Comparison of ENCODE assay signal across 23 cellular contexts in genomic region chr11:15591112-15591537, GRCh38.
A peak's percentile ranks its signal among the peaks of the same experiment; 100 is the strongest.
DNase-seq lines count a peak whose midpoint lies in the region; ATAC-seq and TF ChIP-seq lines count a peak whose summit lies in the region.
"Had no signal": no experiment of that assay in that cellular context is flagged by ENCODE, and none has a peak within 500 bp of the region (broad histone marks: within the 10 kb centered on the region; RNA-seq: fewer than 3 reads in every experiment).

No MANE protein-coding gene starts in this region.

- H3K27me3 ChIP-seq in left ventricle myocardium inferior (ENCODE audit: low read depth): no peaks in the 10 kb centered on the region
- no peaks in the 10 kb centered on the region for H3K27me3 ChIP-seq in body of pancreas
- no peaks in the 10 kb centered on the region for H3K27me3 ChIP-seq in right lobe of liver
- H3K27me3 ChIP-seq in neuronal stem cell (ENCODE audit: control insufficient read depth in 3 of 3, insufficient read depth in 3 of 3, low read depth in 1 of 3, low read length in 3 of 3): no peaks in the 10 kb centered on the region
- no peaks in the 10 kb centered on the region for H3K27me3 ChIP-seq in H9 (ENCODE audit: insufficient read depth, low read length)
- H3K27me3 ChIP-seq: BLaER1, Peyer's patch had no signal

- no peak overlapping the region for H3K9ac ChIP-seq in neuronal stem cell (ENCODE audit: low read depth, low read length, poor library complexity)
- no peak overlapping the region for H3K9ac ChIP-seq in H9 (ENCODE audit: extremely low read depth, insufficient read length, low read length)
- H3K9ac ChIP-seq: BLaER1, KMS-11 had no signal

- H2BK5ac ChIP-seq in neuronal stem cell (ENCODE audit: low read length) (no peak overlapping the region), H9 (ENCODE audit: insufficient read length, low read length) (no peak overlapping the region)

- H3K4ac ChIP-seq in neuronal stem cell (ENCODE audit: low read length): no peak overlapping the region
- no peak overlapping the region for H3K4ac ChIP-seq in H9 (ENCODE audit: low read depth, low read length)

- H3K9me3 Mint-ChIP-seq in H9: peaks cover 0 to 4% of the 10 kb centered on the region in 2 experiments; a peak in 2 of 5 replicates
- H3K9me3 Mint-ChIP-seq: CD4-positive, alpha-beta T cell had no signal

- H2AFZ ChIP-seq in neuronal stem cell (ENCODE audit: low read length) (no peak overlapping the region), H9 (ENCODE audit: low read length) (no peak overlapping the region)

- H3K4me3 ChIP-seq in left ventricle myocardium inferior: no peak overlapping the region
- H3K4me3 ChIP-seq in body of pancreas: no peak overlapping the region
- no peak overlapping the region for H3K4me3 ChIP-seq in right lobe of liver
- H3K4me3 ChIP-seq in neuronal stem cell (ENCODE audit: low read length in 2 of 2): peak overlapping the region in 1 of 2 donors; percentile 28
- H3K4me3 ChIP-seq: BLaER1, Peyer's patch had no signal

- H3K36me3 Mint-ChIP-seq in H9 (ENCODE audit: insufficient read depth in 1 of 3, low read depth in 3 of 3): peaks cover 0 to 4% (median 4%) of the 10 kb centered on the region in 3 experiments; a peak in 5 of 7 replicates

- H3K4me3 Mint-ChIP-seq in H9: no peak overlapping the region
- H3K4me3 Mint-ChIP-seq: CD4-positive, alpha-beta T cell had no signal

- H4K91ac ChIP-seq in neuronal stem cell (ENCODE audit: low read depth, low read length, poor library complexity) (no peak overlapping the region), H9 (ENCODE audit: insufficient read length, low read depth, low read length) (no peak overlapping the region)

- 49 to 62% methylated on average over 5 of the region's 5 CpGs for WGBS in body of pancreas, 2 donors
- WGBS in right lobe of liver (ENCODE audit: insufficient coverage, low coverage, low lambda C conversion rate, missing lambda C conversion rate): 50% methylated on average over 1 of the region's 5 CpGs
- WGBS in neuronal stem cell (ENCODE audit: extremely low coverage in 2 of 2, insufficient read length in 2 of 2, insufficient replicate concordance in 1 of 2), 2 donors: no CpG with 5 or more reads among the region's 5 CpGs
- WGBS in H9 (ENCODE audit: extremely low coverage, insufficient read length, low lambda C conversion rate): no CpG with 5 or more reads among the region's 5 CpGs

- no peak overlapping the region for H3K23ac ChIP-seq in neuronal stem cell (ENCODE audit: low read depth, low read length, poor library complexity)
- H3K23ac ChIP-seq in H9 (ENCODE audit: insufficient read length, low read depth, low read length): no peak overlapping the region

- intact Hi-C loops in Right ventricle myocardium inferior (cut with DNase I) (no loop called here), left ventricle myocardium inferior (cut with micrococcal nuclease) (no loop called here), body of pancreas (cut with DNase I) (no loop called here), right lobe of liver (cut with DNase I) (no loop called here)

- H3K23me2 ChIP-seq in H9 (ENCODE audit: insufficient read length, low read depth, low read length, poor library complexity, severe bottlenecking): no peaks in the 10 kb centered on the region

- no peak overlapping the region for H3K14ac ChIP-seq in neuronal stem cell (ENCODE audit: low read length)
- no peak overlapping the region; the same call in 1 of the 2 replicates for H3K14ac ChIP-seq in H9 (ENCODE audit: insufficient read depth, low read length)

- no peaks in the 10 kb centered on the region for H4K20me1 ChIP-seq in H9 (ENCODE audit: control insufficient read depth, insufficient read depth, insufficient read length)
- H4K20me1 ChIP-seq: BLaER1 had no signal

- H3K56ac ChIP-seq in H9 (ENCODE audit: insufficient read length, low read depth, low read length): no peak overlapping the region

- H3K4me2 ChIP-seq in neuronal stem cell (ENCODE audit: insufficient read depth, low read length, poor library complexity, severe bottlenecking) (no peak overlapping the region), H9 (ENCODE audit: insufficient read depth, insufficient read length, low read length) (no peak overlapping the region)
- H3K4me2 ChIP-seq: BLaER1, KMS-11 had no signal

- no peak overlapping the region for H2BK12ac ChIP-seq in neuronal stem cell (ENCODE audit: low read length)
- H2BK12ac ChIP-seq in H9 (ENCODE audit: insufficient read length, low read depth, low read length): no peak overlapping the region

- H2AK5ac ChIP-seq in neuronal stem cell (ENCODE audit: low read depth, low read length) (no peak overlapping the region), H9 (ENCODE audit: insufficient read length, low read length) (no peak overlapping the region)

- H3K79me2 ChIP-seq in H9 (ENCODE audit: insufficient read depth, low read length): no peaks in the 10 kb centered on the region

- DNase-seq in Right ventricle myocardium inferior (ENCODE audit: missing footprints): no peak
- no peak for DNase-seq in left ventricle myocardium inferior
- DNase-seq in body of pancreas: no peak
- no peak for DNase-seq in right lobe of liver
- no peak for DNase-seq in neuronal stem cell (ENCODE audit: low spot score)
- DNase-seq in NCI-H82 treated with DMSO at 0.1 percent for 48 hours (lab: John Stamatoyannopoulos, UW; ENCODE audit: unreplicated experiment): no peak
- no peak for DNase-seq in H9
- DNase-seq: ACHN; CD4-positive, alpha-beta T cell; COR-L47; DMS79; IMR-90; NCI-H1092 treated with DMSO at 0.1 percent for 48 hours; NCI-H1436 treated with DMSO at 0.1 percent for 48 hours; NCI-H1930; NCI-H226; NCI-H510A treated with DMSO at 0.1 percent for 48 hours; NCI-H774; Peyer's patch had no signal

- peak; percentile 76 for ATAC-seq in Right ventricle myocardium inferior
- peak; percentile 24 for ATAC-seq in body of pancreas
- peak in 3 of 4 donors; percentile 46 to 56 (median 56) for ATAC-seq in right lobe of liver
- no peak for ATAC-seq in HG02973 (IDR thresholded peaks at IDR 0.05; ENCODE audit: unreplicated experiment)

- no peak overlapping the region for H2BK20ac ChIP-seq in H9 (ENCODE audit: low read depth, low read length, poor library complexity, severe bottlenecking)

- H3K27ac Mint-ChIP-seq in H9: no peak overlapping the region
- H3K27ac Mint-ChIP-seq: CD4-positive, alpha-beta T cell had no signal

- TF ChIP-seq POLR2A in body of pancreas (IDR thresholded peaks at IDR 0.05) (no peak), right lobe of liver (IDR thresholded peaks at IDR 0.05) (no peak)

- no peak overlapping the region for H2BK15ac ChIP-seq in neuronal stem cell (ENCODE audit: low read length)
- H2BK15ac ChIP-seq in H9 (ENCODE audit: low read depth, low read length): no peak overlapping the region

- H3K9me3 ChIP-seq in left ventricle myocardium inferior (replicated peaks) (no peaks in the 10 kb centered on the region), body of pancreas (no peaks in the 10 kb centered on the region), right lobe of liver (no peaks in the 10 kb centered on the region), neuronal stem cell (replicated peaks in 1 of 2; ENCODE audit: control insufficient read depth in 2 of 2, insufficient read depth in 1 of 2, low read depth in 1 of 2, low read length in 2 of 2) (peaks cover 0 to 6% of the 10 kb centered on the region in 2 donors), H9 (ENCODE audit: control insufficient read depth, low read depth, low read length) (no peaks in the 10 kb centered on the region)
- H3K9me3 ChIP-seq: BLaER1, Peyer's patch had no signal

- peaks cover 8 to 12% of the 10 kb centered on the region in 2 experiments for H3K4me1 Mint-ChIP-seq in H9

- H3K4me1 ChIP-seq in left ventricle myocardium inferior (peaks cover 35% of the 10 kb centered on the region), body of pancreas (no peaks in the 10 kb centered on the region), right lobe of liver (no peaks in the 10 kb centered on the region), neuronal stem cell (ENCODE audit: control insufficient read depth in 2 of 2, insufficient read depth in 1 of 2, low read depth in 1 of 2, low read length in 2 of 2) (no peaks in the 10 kb centered on the region), H9 (ENCODE audit: insufficient read depth, low read length) (peaks cover 3% of the 10 kb centered on the region; the same call in 1 of the 2 replicates)
- H3K4me1 ChIP-seq: BLaER1, Peyer's patch had no signal

- H3K27me3 Mint-ChIP-seq in H9 (ENCODE audit: low read depth): no peaks in the 10 kb centered on the region; the same call in 1 of the 2 replicates
- H3K27me3 Mint-ChIP-seq: CD4-positive, alpha-beta T cell had no signal

- H2BK120ac ChIP-seq in neuronal stem cell (ENCODE audit: low read depth, low read length) (no peak overlapping the region), H9 (ENCODE audit: low read depth, low read length, poor library complexity, severe bottlenecking) (no peak overlapping the region)

- H3K79me1 ChIP-seq in neuronal stem cell (ENCODE audit: low read depth, low read length): no peaks in the 10 kb centered on the region
- H3K79me1 ChIP-seq in H9 (ENCODE audit: insufficient read depth, low read depth, low read length, poor library complexity, severe bottlenecking): no peaks in the 10 kb centered on the region

- H4K5ac ChIP-seq in H9 (ENCODE audit: insufficient read length, low read depth, low read length): no peak overlapping the region

- H4K8ac ChIP-seq in neuronal stem cell (ENCODE audit: low read depth, low read length): no peak overlapping the region
- no peak overlapping the region for H4K8ac ChIP-seq in H9 (replicated peaks; ENCODE audit: insufficient read length, low read depth, low read length)

- H3T11ph ChIP-seq in H9 (ENCODE audit: low read length): no peak overlapping the region

- H3K36me3 ChIP-seq in left ventricle myocardium inferior: no peaks in the 10 kb centered on the region
- H3K36me3 ChIP-seq in body of pancreas (replicated peaks in 1 of 2; ENCODE audit: insufficient read depth in 1 of 2, low read depth in 2 of 2): no peaks in the 10 kb centered on the region
- H3K36me3 ChIP-seq in right lobe of liver: no peaks in the 10 kb centered on the region
- peaks cover 0 to 6% of the 10 kb centered on the region in 2 donors for H3K36me3 ChIP-seq in neuronal stem cell (replicated peaks in 1 of 2; ENCODE audit: control insufficient read depth in 2 of 2, insufficient read depth in 2 of 2, low read length in 2 of 2)
- H3K36me3 ChIP-seq: BLaER1, Peyer's patch had no signal

- H3K27ac ChIP-seq in left ventricle myocardium inferior (replicated peaks) (no peak overlapping the region), body of pancreas (no peak overlapping the region), right lobe of liver (no peak overlapping the region), neuronal stem cell (replicated peaks; ENCODE audit: low read length) (no peak overlapping the region), H9 (ENCODE audit: insufficient read length, low read depth, low read length) (no peak overlapping the region)
- H3K27ac ChIP-seq: 22Rv1, BLaER1, KMS-11, Peyer's patch had no signal

- H3K18ac ChIP-seq in neuronal stem cell (ENCODE audit: low read length): peak overlapping the region; percentile 16
- no peak overlapping the region for H3K18ac ChIP-seq in H9 (ENCODE audit: insufficient read length, low read depth, low read length)

- no peak for TF ChIP-seq CTCF in left ventricle myocardium inferior (IDR thresholded peaks at IDR 0.05; ENCODE audit: borderline replicate concordance)
- no peak for TF ChIP-seq CTCF in body of pancreas (IDR thresholded peaks at IDR 0.05)
- TF ChIP-seq CTCF in right lobe of liver (IDR thresholded peaks at IDR 0.05): no peak
- no peak for TF ChIP-seq CTCF in H9 (conservative IDR thresholded peaks at IDR 0.05)
